In the genomic region with DNA sequence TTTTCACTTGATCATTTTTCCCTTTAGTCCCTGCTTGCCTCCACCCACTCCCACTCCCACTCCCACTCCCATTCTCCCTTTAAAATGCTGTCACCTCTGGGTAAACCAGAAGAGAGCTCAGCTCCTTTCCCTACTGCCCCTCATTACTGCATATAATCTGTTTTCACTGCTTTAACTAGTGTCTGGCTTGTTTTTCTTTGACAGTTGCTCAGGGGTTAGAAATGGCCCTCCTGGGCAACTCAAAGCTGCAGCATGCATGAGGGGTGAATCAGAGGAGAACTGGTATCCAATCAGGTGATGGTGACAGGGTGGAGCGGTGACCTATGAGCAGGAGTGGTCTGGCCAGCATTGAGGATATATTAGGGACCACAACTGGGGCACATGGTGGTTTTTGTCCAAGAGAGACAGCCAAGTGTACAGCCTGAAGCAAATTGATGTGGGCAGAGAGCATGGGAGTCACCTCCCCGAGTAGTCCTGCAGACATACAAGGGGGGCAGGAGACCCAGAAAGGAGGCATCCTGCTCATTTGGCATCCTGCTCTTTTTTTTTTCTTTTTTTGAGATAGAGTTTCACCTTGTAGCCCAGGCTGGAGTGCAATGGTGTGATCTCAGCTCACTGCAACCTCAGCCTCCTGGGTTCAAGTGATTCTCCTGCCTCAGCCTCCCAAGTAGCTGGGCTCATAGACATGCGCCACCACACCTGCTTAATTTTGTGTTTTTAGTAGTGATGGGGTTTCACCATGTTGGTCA, we compare ENCODE assay signal across 11 cellular contexts. TPM values are rescaled to one million over a fixed set of nuclear protein-coding genes. Genes with fewer than 3 reads are reported as not detected.
DNase-seq lines count a peak whose midpoint lies in the region; FAIRE-seq and TF ChIP-seq lines count a peak whose summit lies in the region.
"Had no signal": no experiment of that assay in that cellular context is flagged by ENCODE, and none has a peak within 500 bp of the region (broad histone marks: within the 10 kb centered on the region; RNA-seq: fewer than 3 reads in every experiment).

No MANE protein-coding gene starts in this region.

- peaks cover 2% of the 10 kb centered on the region for H3K9me3 Mint-ChIP-seq in astrocyte (ENCODE audit: unreplicated experiment)

- 70 to 82% methylated on average over 3 of the region's 3 CpGs for WGBS in thyroid gland, 2 donors

- peaks cover 41% of the 10 kb centered on the region for H3K4me1 ChIP-seq in astrocyte (ENCODE audit: insufficient read depth, low read length)
- peaks cover 39 to 48% of the 10 kb centered on the region in 2 donors for H3K4me1 ChIP-seq in thyroid gland

- peak overlapping the region; percentile 79 for H3K4me2 ChIP-seq in astrocyte (ENCODE audit: low read length)

- H4K20me1 ChIP-seq in astrocyte (ENCODE audit: insufficient read depth, low read length) = no peaks in the 10 kb centered on the region

- peak overlapping the region; percentile 66 for H3K4me3 Mint-ChIP-seq in astrocyte (ENCODE audit: unreplicated experiment)

- H3K27me3 ChIP-seq in astrocyte (ENCODE audit: insufficient read depth, low read length) (no peaks in the 10 kb centered on the region), thyroid gland (no peaks in the 10 kb centered on the region)

- H3K27ac Mint-ChIP-seq in astrocyte (ENCODE audit: unreplicated experiment) = peak overlapping the region; percentile 97

- DNase-seq in HK-2 (ENCODE audit: unreplicated experiment) (peak; percentile 73), astrocyte (ENCODE audit: low read depth) (peak; percentile 93), islet precursor cell (peak; percentile 93), thyroid gland (peak; percentile 39 to 55), COR-L47 (lab: John Stamatoyannopoulos, UW) (no peak), cortex of kidney (lab: John Stamatoyannopoulos, UW) (no peak), SIG-M5 treated with dmso at 0.1 percent for 504 hours (lab: John Stamatoyannopoulos, UW; ENCODE audit: unreplicated experiment) (no peak), NCI-H2107 (lab: John Stamatoyannopoulos, UW) (no peak)
- DNase-seq: activated naive CD4-positive, alpha-beta T cell treated with Interleukin-2 at 50 U/mL for 16 hours; NCI-H1694 treated with DMSO at 0.1 percent for 48 hours; stimulated activated CD4-positive, alpha-beta T cell treated with anti-CD3 and anti-CD28 coated beads, Interleukin-4, amount 100 ng/mL, for 1 hour had no signal

- intact Hi-C loops in thyroid gland (cut with DNase I) = no loop called here

- H3K9me3 ChIP-seq in astrocyte (ENCODE audit: insufficient read depth, low read depth, low read length) (no peaks in the 10 kb centered on the region), thyroid gland (no peaks in the 10 kb centered on the region)

- peak overlapping the region; percentile 70 for H3K9ac ChIP-seq in astrocyte (ENCODE audit: low read length)

- no peak overlapping the region for H2AFZ ChIP-seq in astrocyte (ENCODE audit: low read depth, low read length)

- peaks cover 42% of the 10 kb centered on the region for H3K4me1 Mint-ChIP-seq in astrocyte (ENCODE audit: low read depth, unreplicated experiment)

- H3K79me2 ChIP-seq in astrocyte (ENCODE audit: insufficient read depth, low read length) = no peaks in the 10 kb centered on the region

- H3K36me3 Mint-ChIP-seq in astrocyte (ENCODE audit: low read depth, unreplicated experiment) = no peaks in the 10 kb centered on the region

- no peak for FAIRE-seq in astrocyte (lab: Jason Lieb, UNC)

- H3K27me3 Mint-ChIP-seq in astrocyte (ENCODE audit: low read depth, unreplicated experiment) = no peaks in the 10 kb centered on the region

- TF ChIP-seq CTCF in astrocyte (IDR thresholded peaks at IDR 0.05; ENCODE audit: insufficient read depth, low read depth, low read length) (no peak), thyroid gland (IDR thresholded peaks at IDR 0.05) (no peak)

- H3K27ac ChIP-seq in astrocyte (ENCODE audit: low read depth, low read length) = peak overlapping the region; percentile 87
- peak overlapping the region; percentile 68 to 99 (median 99) for H3K27ac ChIP-seq in thyroid gland

- TF ChIP-seq POLR2A in thyroid gland (IDR thresholded peaks at IDR 0.05) = peak in 1 of 2 donors; percentile 30

- H3K4me3 ChIP-seq in astrocyte (ENCODE audit: insufficient read depth, low read depth, low read length) = no peak overlapping the region
- no peak overlapping the region for H3K4me3 ChIP-seq in thyroid gland (replicated peaks in 1 of 3)

- H3K36me3 ChIP-seq in astrocyte (ENCODE audit: insufficient read depth, low read length) (no peaks in the 10 kb centered on the region), thyroid gland (no peaks in the 10 kb centered on the region)

RNA-seq across cellular contexts. Expression of a gene that starts 42.7 kb away (rescaled TPM):
- total RNA-seq in astrocyte (90.0 and 92.4 TPM in 2 replicates), thyroid gland (100 to 1,000 TPM; 158 to 193 (median 172) TPM)

Comparison
In these comparisons a context has a peak if more than half of its experiments do, and no peak if none do; other contexts are left out.
1. DNase-seq: peak in HK-2 (single experiment), astrocyte (single experiment), islet precursor cell (single experiment) and thyroid gland (2 of 2); none in COR-L47 (single experiment), cortex of kidney (single experiment), SIG-M5 treated with dmso at 0.1 percent for 504 hours (single experiment) and NCI-H2107 (single experiment).